In the genomic region with DNA sequence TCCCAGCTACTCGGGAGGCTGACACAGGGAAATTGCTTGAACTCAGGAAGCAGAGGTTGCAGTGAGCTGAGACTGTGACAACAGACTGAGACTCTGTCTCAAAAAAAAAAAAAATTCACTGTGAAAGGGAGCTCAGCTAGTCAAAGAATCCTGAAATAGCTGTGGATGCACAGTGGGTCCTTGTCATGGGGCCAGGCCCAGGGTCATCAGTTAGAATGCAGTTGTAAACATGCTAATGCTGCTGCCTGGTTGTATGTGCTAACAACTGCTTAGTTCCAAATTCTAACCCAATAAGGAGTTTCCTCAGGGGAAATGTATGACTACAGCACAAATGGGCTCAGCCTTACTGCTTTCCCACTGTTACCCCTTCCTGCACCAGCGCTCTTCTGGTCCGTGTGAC, we compare ENCODE assay signal across 30 cellular contexts.
DNase-seq lines count a peak whose midpoint lies in the region; ATAC-seq, FAIRE-seq and TF ChIP-seq lines count a peak whose summit lies in the region.
"Had no signal": no experiment of that assay in that cellular context is flagged by ENCODE, and none has a peak within 500 bp of the region (broad histone marks: within the 10 kb centered on the region; RNA-seq: fewer than 3 reads in every experiment).

No MANE protein-coding gene starts in this region.

- FAIRE-seq in frontal cortex (lab: Jason Lieb, UNC), result no peak
- FAIRE-seq: A549, G401.6 had no signal

- TF ChIP-seq CTCF in dorsolateral prefrontal cortex (IDR thresholded peaks at IDR 0.05 in 54 of 56, conservative IDR thresholded peaks at IDR 0.05 in 2 of 56; ENCODE audit: low read depth in 1 of 56, partially characterized antibody in 56 of 56), result no peak
- no peak for TF ChIP-seq CTCF in WTC11 (IDR thresholded peaks at IDR 0.05)

- H3K27me3 ChIP-seq in dorsolateral prefrontal cortex (no peaks in the 10 kb centered on the region), right cardiac atrium (ENCODE audit: control insufficient read depth, insufficient read depth) (no peaks in the 10 kb centered on the region)
- H3K27me3 ChIP-seq in CD4-positive, alpha-beta memory T cell (ENCODE audit: insufficient read depth, low read length), result no peaks in the 10 kb centered on the region
- H3K27me3 ChIP-seq: BLaER1 treated with 17β-estradiol and CSF1 and Interleukin-3, amounts not matched to agents 10 nM and 100 nM had no signal

- H3K36me3 ChIP-seq in CD4-positive, alpha-beta memory T cell (ENCODE audit: insufficient read depth, low read length), result no peaks in the 10 kb centered on the region
- H3K36me3 ChIP-seq: BLaER1 treated with 17β-estradiol and CSF1 and Interleukin-3, amounts not matched to agents 10 nM and 100 nM; HAP-1 had no signal

- no peak overlapping the region for H3K4me3 ChIP-seq in dorsolateral prefrontal cortex
- H3K4me3 ChIP-seq in right cardiac atrium (ENCODE audit: low read length), result no peak overlapping the region
- H3K4me3 ChIP-seq in CD4-positive, alpha-beta memory T cell (ENCODE audit: low read length in 2 of 2), result no peak overlapping the region
- H3K4me3 ChIP-seq: A549; BLaER1 treated with 17β-estradiol and CSF1 and Interleukin-3, amounts not matched to agents 10 nM and 100 nM; HAP-1; SK-N-MC had no signal

- H3K4me1 Mint-ChIP-seq in CD4-positive, alpha-beta memory T cell, result peaks cover 0 to 1% (median 0%) of the 10 kb centered on the region in 4 donors
- peaks cover 10% of the 10 kb centered on the region for H3K4me1 Mint-ChIP-seq in WTC11
- H3K4me1 Mint-ChIP-seq: IgD-negative memory B cell had no signal

- intact Hi-C loops in dorsolateral prefrontal cortex (cut with DNase I), result no loop called here
- intact Hi-C loops in right cardiac atrium (cut with DNase I), result no loop called here
- intact Hi-C loops in CD4-positive, alpha-beta memory T cell (cut with micrococcal nuclease), result no loop called here

- H3K27me3 Mint-ChIP-seq in CD4-positive, alpha-beta memory T cell, result peaks cover 4 to 6% of the 10 kb centered on the region in 2 donors
- no peaks in the 10 kb centered on the region for H3K27me3 Mint-ChIP-seq in WTC11 (ENCODE audit: low read depth)

- H3K27ac ChIP-seq in dorsolateral prefrontal cortex, result peak overlapping the region in 49 of 59 donors; percentile 1 to 99 (median 95)
- H3K27ac ChIP-seq in right cardiac atrium (ENCODE audit: low read length), result peak overlapping the region; percentile 30
- H3K27ac ChIP-seq in substantia nigra (ENCODE audit: low read depth, low read length, poor library complexity, severe bottlenecking), result peak overlapping the region; percentile 60
- no peak overlapping the region for H3K27ac ChIP-seq in CD4-positive, alpha-beta memory T cell (ENCODE audit: low read depth, low read length)
- H3K27ac ChIP-seq: A549; BLaER1 treated with 17β-estradiol and CSF1 and Interleukin-3, amounts not matched to agents 10 nM and 100 nM; KMS-11; SK-N-MC had no signal

- H3K9me3 Mint-ChIP-seq in CD4-positive, alpha-beta memory T cell, result no peaks in the 10 kb centered on the region
- H3K9me3 Mint-ChIP-seq in WTC11, result no peaks in the 10 kb centered on the region
- H3K9me3 Mint-ChIP-seq: CD4-positive, alpha-beta T cell; HFFc6; IgD-negative memory B cell had no signal

- POLR2A ChIA-PET in CD4-positive, alpha-beta memory T cell (lab: Charles Lee; ENCODE audit: partially characterized antibody), result no interaction called here
- POLR2A ChIA-PET in WTC11 (lab: Charles Lee), result no interaction called here

- peaks cover 16% of the 10 kb centered on the region for H3K4me1 ChIP-seq in right cardiac atrium (ENCODE audit: control insufficient read depth, insufficient read depth, low read length)
- no peaks in the 10 kb centered on the region for H3K4me1 ChIP-seq in CD4-positive, alpha-beta memory T cell (ENCODE audit: insufficient read depth, low read length)
- H3K4me1 ChIP-seq: A549, HAP-1 had no signal

- ATAC-seq in right cardiac atrium (no peak), WTC11 (no peak)
- ATAC-seq: A549 had no signal

- no peaks in the 10 kb centered on the region for H3K9me3 ChIP-seq in right cardiac atrium (ENCODE audit: control insufficient read depth, low read length)
- no peaks in the 10 kb centered on the region for H3K9me3 ChIP-seq in CD4-positive, alpha-beta memory T cell (ENCODE audit: control insufficient read depth in 1 of 2, low read length in 2 of 2)
- H3K9me3 ChIP-seq: BLaER1 treated with 17β-estradiol and CSF1 and Interleukin-3, amounts not matched to agents 10 nM and 100 nM; HAP-1 had no signal

- CTCF ChIA-PET in CD4-positive, alpha-beta memory T cell (lab: Charles Lee; ENCODE audit: partially characterized antibody), result no interaction called here
- CTCF ChIA-PET in WTC11 (lab: Charles Lee), result no interaction called here

- DNase-seq in EH (ENCODE audit: low read depth) (peak; percentile 39), dorsolateral prefrontal cortex (no peak), right cardiac atrium (peak; percentile 16 to 65 (median 64)), substantia nigra (lab: John Stamatoyannopoulos, UW) (no peak), frontal cortex (ENCODE audit: low spot score in 2 of 2) (no peak), WTC11 (ENCODE audit: low spot score) (no peak), SKM-1 treated with dmso at 0.1 percent for 144 hours (lab: John Stamatoyannopoulos, UW; ENCODE audit: unreplicated experiment) (no peak)
- no peak for DNase-seq in CD4-positive, alpha-beta memory T cell
- DNase-seq: AML-193; CD4-positive, alpha-beta T cell; COR-L47; DMS53; GOT3; HFFc6; MM.1S; NCI-H1092; NCI-H1417 treated with DMSO at 0.1 percent for 48 hours; NCI-H1694 treated with DMSO at 0.1 percent for 48 hours; NCI-H2081; NCI-H2227 treated with DMSO at 0.1 percent for 48 hours; NCI-H526 treated with DMSO at 0.1 percent for 48 hours; RPMI8226; SHP77 treated with DMSO at 0.1 percent for 48 hours had no signal

- H3K4me3 Mint-ChIP-seq in CD4-positive, alpha-beta memory T cell, result no peak overlapping the region
- no peak overlapping the region for H3K4me3 Mint-ChIP-seq in WTC11
- H3K4me3 Mint-ChIP-seq: CD4-positive, alpha-beta T cell; HFFc6; IgD-negative memory B cell had no signal

- H3K36me3 Mint-ChIP-seq in CD4-positive, alpha-beta memory T cell, result no peaks in the 10 kb centered on the region
- H3K36me3 Mint-ChIP-seq in WTC11, result no peaks in the 10 kb centered on the region
- H3K36me3 Mint-ChIP-seq: IgD-negative memory B cell had no signal

- no peak overlapping the region for H3K27ac Mint-ChIP-seq in CD4-positive, alpha-beta memory T cell
- H3K27ac Mint-ChIP-seq in WTC11, result no peak overlapping the region
- H3K27ac Mint-ChIP-seq: CD4-positive, alpha-beta T cell; HFFc6; IgD-negative memory B cell had no signal

- WGBS in right cardiac atrium, result 82% methylated on average over 3 of the region's 3 CpGs

TF ChIP-seq in WTC11, 78 proteins besides CTCF, POLR2A, EP300 and RAD21:
- TF ChIP-seq, protein P1, sequence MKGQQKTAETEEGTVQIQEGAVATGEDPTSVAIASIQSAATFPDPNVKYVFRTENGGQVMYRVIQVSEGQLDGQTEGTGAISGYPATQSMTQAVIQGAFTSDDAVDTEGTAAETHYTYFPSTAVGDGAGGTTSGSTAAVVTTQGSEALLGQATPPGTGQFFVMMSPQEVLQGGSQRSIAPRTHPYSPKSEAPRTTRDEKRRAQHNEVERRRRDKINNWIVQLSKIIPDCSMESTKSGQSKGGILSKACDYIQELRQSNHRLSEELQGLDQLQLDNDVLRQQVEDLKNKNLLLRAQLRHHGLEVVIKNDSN (CRISPR knock-in tag; IDR thresholded peaks at IDR 0.05), result no peak
- no peak for TF ChIP-seq NFE2L1 (CRISPR knock-in tag; IDR thresholded peaks at IDR 0.05)

Comparison
In these comparisons a context has a peak if more than half of its experiments do, and no peak if none do; other contexts are left out.
1. DNase-seq: peak in EH (single experiment) and right cardiac atrium (3 of 3); none in dorsolateral prefrontal cortex (0 of 10), substantia nigra (0 of 49), frontal cortex (0 of 2), CD4-positive, alpha-beta memory T cell (0 of 5), WTC11 (single experiment) and SKM-1 treated with dmso at 0.1 percent for 144 hours (single experiment).